ENCODE assay signal across 26 cellular contexts in the genomic region with DNA sequence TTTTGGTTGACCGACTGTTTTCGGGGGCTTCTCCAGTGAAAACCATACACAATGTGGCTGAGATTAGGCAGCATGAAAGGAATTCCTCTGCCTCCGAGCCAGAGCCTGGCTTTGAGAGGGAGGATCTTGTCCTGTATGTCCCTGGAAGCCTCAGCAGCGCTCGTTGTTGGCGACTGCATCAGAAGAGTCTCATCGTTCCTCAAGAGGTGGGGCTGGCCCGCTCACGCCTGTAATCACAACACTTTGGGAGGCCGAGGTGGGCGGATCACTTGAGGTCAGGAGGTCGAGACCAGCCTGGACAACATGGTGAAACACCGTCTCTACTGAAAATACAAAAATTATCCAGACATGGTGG. TPM values are rescaled to one million over a fixed set of nuclear protein-coding genes. Genes with fewer than 3 reads are reported as not detected.
"Had no signal": no experiment of that assay in that cellular context is flagged by ENCODE, and none has a peak within 500 bp of the region (broad histone marks: within the 10 kb centered on the region; RNA-seq: fewer than 3 reads in every experiment).

No MANE protein-coding gene starts in this region.

- H3K4me2 ChIP-seq: SK-N-SH had no signal

- DNase-seq: IMR-90, Karpas-422, KG1, MG63, NCI-H1092, NCI-H1105 treated with DMSO at 0.1 percent for 48 hours, NCI-H1417 treated with DMSO at 0.1 percent for 48 hours, NCI-H146, NCI-H1694 treated with DMSO at 0.1 percent for 48 hours, NCI-H1930, NCI-H2081, NCI-H2107, NCI-H2171, NCI-H226, NCI-H446, NCI-H510A, NCI-H524 treated with DMSO at 0.1 percent for 48 hours, NCI-H69, NCI-H774, RPMI8226, SHP77 had no signal

- H3K4me3 ChIP-seq: MG63 had no signal

- H3K9ac ChIP-seq: SK-N-SH had no signal

- H3K36me3 ChIP-seq: MG63 had no signal

- FAIRE-seq: HepG2, RCC 7860 had no signal

- H3K9me3 ChIP-seq: MG63, SK-N-SH had no signal

- ATAC-seq: HepG2 had no signal

RNA-seq across cellular contexts. Expression of a gene that starts 15.0 kb away (rescaled TPM):
- total RNA-seq: HepG2, HT1080, IMR-90, SK-MEL-5 had no signal
- polyA plus RNA-seq: HepG2, IMR-90 had no signal

RNA-seq across cellular contexts. Expression of a gene that starts 31.2 kb away (rescaled TPM):
- total RNA-seq: HepG2, HT1080, IMR-90 had no signal
- polyA plus RNA-seq: SK-N-SH had no signal

RNA-seq across cellular contexts. Expression of a gene that starts 51.3 kb away (rescaled TPM):
- total RNA-seq: HepG2, HT1080, IMR-90, SK-MEL-5 had no signal
- polyA plus RNA-seq: IMR-90, SK-N-SH had no signal
